Comparison of ENCODE assay signal across 14 cellular contexts in genomic region chr2:205806126-205806905, GRCh38.
DNase-seq lines count a peak whose midpoint lies in the region; TF ChIP-seq lines count a peak whose summit lies in the region.
"Had no signal": no experiment of that assay in that cellular context is flagged by ENCODE, and none has a peak within 500 bp of the region (broad histone marks: within the 10 kb centered on the region; RNA-seq: fewer than 3 reads in every experiment).

No MANE protein-coding gene starts in this region.

- DNase-seq in NCI-H510A (lab: John Stamatoyannopoulos, UW) (peak; percentile 8), kidney glomerular epithelial cell (lab: John Stamatoyannopoulos, UW) (peak; percentile 45), mucosa of gallbladder (ENCODE audit: low spot score) (peak; percentile 56), NCI-H1048 (lab: John Stamatoyannopoulos, UW) (no peak), superior temporal gyrus (ENCODE audit: extremely low spot score) (no peak), activated gamma-delta T cell (lab: John Stamatoyannopoulos, UW) (no peak)
- DNase-seq in activated CD4-positive, alpha-beta T cell treated with anti-CD3 and anti-CD28 coated beads, Interleukin-2, amount 50 U/mL, for 4 hours, result no peak
- DNase-seq: activated CD4-positive, alpha-beta T cell treated with anti-CD3 and anti-CD28 coated beads for 36 hours; activated naive CD8-positive, alpha-beta T cell treated with anti-CD3 and anti-CD28 coated beads, Interleukin-2, amount 10 ng/mL, durations not matched to agents 7 days and 5 days; mesendoderm; MG63; NCI-H82 had no signal

- TF ChIP-seq CTCF in 22Rv1 (IDR thresholded peaks at IDR 0.05), result no peak

- H3K27ac ChIP-seq in 22Rv1, result peak overlapping the region; percentile 40
- H3K27ac ChIP-seq: vagina had no signal

Comparison
In these comparisons a context has a peak if more than half of its experiments do, and no peak if none do; other contexts are left out.
1. DNase-seq: peak in NCI-H510A (single experiment), kidney glomerular epithelial cell (single experiment) and mucosa of gallbladder (single experiment); none in NCI-H1048 (single experiment), activated CD4-positive, alpha-beta T cell treated with anti-CD3 and anti-CD28 coated beads, Interleukin-2, amount 50 U/mL, for 4 hours (0 of 2), superior temporal gyrus (single experiment) and activated gamma-delta T cell (single experiment).